Comparison of ENCODE assay signal across 11 cellular contexts in the genomic region with DNA sequence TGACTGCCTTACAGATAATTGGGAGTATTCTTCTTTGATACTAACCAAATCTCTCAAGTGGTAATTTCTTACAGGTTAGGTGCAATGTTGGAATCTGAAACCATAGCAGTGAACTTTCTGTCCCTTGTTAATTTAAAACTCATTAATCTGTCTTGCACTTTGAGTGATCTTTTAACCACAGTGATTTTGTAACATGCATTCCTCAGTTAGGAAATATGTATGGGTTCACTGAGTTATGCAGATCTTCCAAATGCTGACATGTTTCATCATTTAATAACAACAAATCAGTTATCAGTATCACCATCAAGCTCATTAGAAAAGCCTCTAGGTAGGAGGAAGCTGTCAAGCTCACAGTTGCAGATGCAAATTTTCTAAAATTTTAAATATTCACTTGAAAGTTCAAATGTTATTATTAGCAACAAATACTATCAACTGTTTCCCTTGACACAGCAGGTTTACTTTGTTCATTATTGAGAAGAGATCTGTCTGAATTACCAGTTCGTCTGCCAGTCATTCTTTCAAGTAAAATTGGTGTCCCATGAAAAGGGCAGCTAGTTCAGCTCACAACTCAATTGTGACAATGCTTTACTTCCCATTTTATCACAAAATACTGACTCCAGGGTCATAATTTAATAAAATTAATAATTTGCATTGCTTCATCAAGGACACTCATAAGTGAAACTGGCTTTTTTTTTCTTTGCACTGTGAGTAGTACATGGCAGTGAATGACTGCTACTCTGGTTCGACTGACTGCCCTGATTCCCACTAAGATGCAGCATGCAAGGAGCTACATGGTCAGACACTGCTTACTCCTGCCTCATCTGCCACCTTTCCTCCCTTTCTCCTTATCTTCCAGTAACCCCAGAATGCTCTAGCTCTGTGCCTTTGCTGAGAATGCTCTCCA. TPM values are rescaled to one million over a fixed set of nuclear protein-coding genes. Genes with fewer than 3 reads are reported as not detected.
DNase-seq lines count a peak whose midpoint lies in the region; ATAC-seq, FAIRE-seq and TF ChIP-seq lines count a peak whose summit lies in the region.
"Had no signal": no experiment of that assay in that cellular context is flagged by ENCODE, and none has a peak within 500 bp of the region (broad histone marks: within the 10 kb centered on the region; RNA-seq: fewer than 3 reads in every experiment).

No MANE protein-coding gene starts in this region.

- H3K4me3 Mint-ChIP-seq in activated CD8-positive, alpha-beta T cell treated with anti-CD3 and anti-CD28 coated beads for 36 hours: no peak overlapping the region
- H3K4me3 Mint-ChIP-seq: T-helper 1 cell treated with Interleukin-12 subunit alpha and Interleukin-12 subunit beta and Interleukin-4 antibody, amounts not matched to agents 30 μg/mL and 1 μg/mL, for 36 hours had no signal

- no peak overlapping the region for H3K27ac Mint-ChIP-seq in activated CD8-positive, alpha-beta T cell treated with anti-CD3 and anti-CD28 coated beads for 36 hours
- H3K27ac Mint-ChIP-seq: T-helper 1 cell treated with Interleukin-12 subunit alpha and Interleukin-12 subunit beta and Interleukin-4 antibody, amounts not matched to agents 30 μg/mL and 1 μg/mL, for 36 hours had no signal

- H3K4me3 ChIP-seq in A549 (no peak overlapping the region), cardiac fibroblast (replicated peaks in 1 of 2; ENCODE audit: low read depth in 2 of 2, low read length in 2 of 2) (no peak overlapping the region)

- no peak for TF ChIP-seq RAD21 in A549 (conservative IDR thresholded peaks at IDR 0.05 in 1 of 2, IDR thresholded peaks at IDR 0.05 in 1 of 2)

- ATAC-seq in A549 (no peak), GM19025 (IDR thresholded peaks at IDR 0.05; ENCODE audit: low read depth, unreplicated experiment) (peak; percentile 62), HG03039 (IDR thresholded peaks at IDR 0.05; ENCODE audit: unreplicated experiment) (peak; percentile 53), HG03139 (IDR thresholded peaks at IDR 0.05; ENCODE audit: unreplicated experiment) (no peak)
- ATAC-seq in activated CD8-positive, alpha-beta T cell treated with anti-CD3 and anti-CD28 coated beads for 36 hours: no peak

- CTCF ChIA-PET in A549 (lab: Yijun Ruan, JAX): interaction anchor here (0.6 to 1.6 kb wide), 3 partner anchors 12 to 130 kb away, joined by 3 to 5 read pairs (median 3); no protein-coding TSS in a partner anchor
- CTCF ChIA-PET in activated CD8-positive, alpha-beta T cell treated with anti-CD3 and anti-CD28 coated beads for 36 hours (lab: Charles Lee): interaction anchor here (1.4 kb wide), 1 partner anchor 10 kb away, joined by 4 read pairs; no protein-coding TSS in a partner anchor

- no peaks in the 10 kb centered on the region for H3K4me1 Mint-ChIP-seq in activated CD8-positive, alpha-beta T cell treated with anti-CD3 and anti-CD28 coated beads for 36 hours (ENCODE audit: low read depth)

- H3K4me2 ChIP-seq in A549: no peak overlapping the region

- WGBS in A549 (ENCODE audit: missing lambda C conversion rate): 65% methylated on average over 2 of the region's 2 CpGs

- H3K27me3 Mint-ChIP-seq in activated CD8-positive, alpha-beta T cell treated with anti-CD3 and anti-CD28 coated beads for 36 hours: no peaks in the 10 kb centered on the region

- TF ChIP-seq POLR2A in A549 (IDR thresholded peaks at IDR 0.05; ENCODE audit: low read length): no peak

- intact Hi-C loops in activated CD8-positive, alpha-beta T cell treated with anti-CD3 and anti-CD28 coated beads for 36 hours (cut with micrococcal nuclease): no loop called here

- no peak for DNase-seq in A549 (ENCODE audit: low read depth in 1 of 2, low spot score in 1 of 2)
- peak; percentile 41 to 55 for DNase-seq in cardiac fibroblast (ENCODE audit: low read depth in 2 of 2)
- no peak for DNase-seq in stimulated activated CD4-positive, alpha-beta T cell treated with anti-CD3 and anti-CD28 coated beads, Interleukin-12 subunit alpha, Interleukin-12 subunit beta, amount 100 ng/mL, for 4 hours
- no peak for DNase-seq in activated CD8-positive, alpha-beta T cell treated with anti-CD3 and anti-CD28 coated beads for 36 hours
- DNase-seq in NCI-H1694 treated with DMSO at 0.1 percent for 48 hours (lab: John Stamatoyannopoulos, UW): no peak
- DNase-seq: activated gamma-delta T cell treated with Interleukin-2 at 50 U/mL for 16 hours, NCI-H1436 had no signal

- POLR2A ChIA-PET in A549 (lab: Yijun Ruan, JAX): no interaction called here
- POLR2A ChIA-PET in activated CD8-positive, alpha-beta T cell treated with anti-CD3 and anti-CD28 coated beads for 36 hours (lab: Charles Lee): interaction anchor here (0.5 kb wide), 1 partner anchor 223 kb away, joined by 3 read pairs; no protein-coding TSS in a partner anchor

- H3K27ac ChIP-seq in A549: no peak overlapping the region

- H3K9me3 Mint-ChIP-seq in activated CD8-positive, alpha-beta T cell treated with anti-CD3 and anti-CD28 coated beads for 36 hours: no peaks in the 10 kb centered on the region
- H3K9me3 Mint-ChIP-seq: T-helper 1 cell treated with Interleukin-12 subunit alpha and Interleukin-12 subunit beta and Interleukin-4 antibody, amounts not matched to agents 30 μg/mL and 1 μg/mL, for 36 hours had no signal

- peaks cover 35% of the 10 kb centered on the region for H3K36me3 Mint-ChIP-seq in activated CD8-positive, alpha-beta T cell treated with anti-CD3 and anti-CD28 coated beads for 36 hours (ENCODE audit: low read depth)

- TF ChIP-seq EP300 in A549 (IDR thresholded peaks at IDR 0.05): no peak

- no peaks in the 10 kb centered on the region for H3K4me1 ChIP-seq in A549

- peak; percentile 46 for FAIRE-seq in A549 (lab: Jason Lieb, UNC)

- no peak for TF ChIP-seq CTCF in A549 (IDR thresholded peaks at IDR 0.05)
- TF ChIP-seq CTCF in cardiac fibroblast (IDR thresholded peaks at IDR 0.05; ENCODE audit: low read depth, low read length): no peak
- TF ChIP-seq CTCF in activated CD8-positive, alpha-beta T cell treated with anti-CD3 and anti-CD28 coated beads for 36 hours (IDR thresholded peaks at IDR 0.05): no peak

- no peaks in the 10 kb centered on the region for H3K9me3 ChIP-seq in A549

TF ChIP-seq in A549, 52 proteins besides CTCF, POLR2A, EP300 and RAD21 (continues in another document):
- TF ChIP-seq HOXA7 (CRISPR knock-in tag; IDR thresholded peaks at IDR 0.05): no peak
- TF ChIP-seq, protein P1, sequence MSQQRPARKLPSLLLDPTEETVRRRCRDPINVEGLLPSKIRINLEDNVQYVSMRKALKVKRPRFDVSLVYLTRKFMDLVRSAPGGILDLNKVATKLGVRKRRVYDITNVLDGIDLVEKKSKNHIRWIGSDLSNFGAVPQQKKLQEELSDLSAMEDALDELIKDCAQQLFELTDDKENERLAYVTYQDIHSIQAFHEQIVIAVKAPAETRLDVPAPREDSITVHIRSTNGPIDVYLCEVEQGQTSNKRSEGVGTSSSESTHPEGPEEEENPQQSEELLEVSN (IDR thresholded peaks at IDR 0.05; ENCODE audit: borderline replicate concordance, low read depth): no peak
- TF ChIP-seq, protein P2, sequence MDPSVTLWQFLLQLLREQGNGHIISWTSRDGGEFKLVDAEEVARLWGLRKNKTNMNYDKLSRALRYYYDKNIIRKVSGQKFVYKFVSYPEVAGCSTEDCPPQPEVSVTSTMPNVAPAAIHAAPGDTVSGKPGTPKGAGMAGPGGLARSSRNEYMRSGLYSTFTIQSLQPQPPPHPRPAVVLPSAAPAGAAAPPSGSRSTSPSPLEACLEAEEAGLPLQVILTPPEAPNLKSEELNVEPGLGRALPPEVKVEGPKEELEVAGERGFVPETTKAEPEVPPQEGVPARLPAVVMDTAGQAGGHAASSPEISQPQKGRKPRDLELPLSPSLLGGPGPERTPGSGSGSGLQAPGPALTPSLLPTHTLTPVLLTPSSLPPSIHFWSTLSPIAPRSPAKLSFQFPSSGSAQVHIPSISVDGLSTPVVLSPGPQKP (IDR thresholded peaks at IDR 0.05; ENCODE audit: low read depth, low read length): no peak
- TF ChIP-seq BHLHE40 (IDR thresholded peaks at IDR 0.05; ENCODE audit: low read depth, low read length): no peak
- TF ChIP-seq, protein P3, sequence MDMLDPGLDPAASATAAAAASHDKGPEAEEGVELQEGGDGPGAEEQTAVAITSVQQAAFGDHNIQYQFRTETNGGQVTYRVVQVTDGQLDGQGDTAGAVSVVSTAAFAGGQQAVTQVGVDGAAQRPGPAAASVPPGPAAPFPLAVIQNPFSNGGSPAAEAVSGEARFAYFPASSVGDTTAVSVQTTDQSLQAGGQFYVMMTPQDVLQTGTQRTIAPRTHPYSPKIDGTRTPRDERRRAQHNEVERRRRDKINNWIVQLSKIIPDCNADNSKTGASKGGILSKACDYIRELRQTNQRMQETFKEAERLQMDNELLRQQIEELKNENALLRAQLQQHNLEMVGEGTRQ (IDR thresholded peaks at IDR 0.05): no peak
- no peak for TF ChIP-seq PHF8 (IDR thresholded peaks at IDR 0.05; ENCODE audit: borderline replicate concordance, low read depth)
- no peak for TF ChIP-seq HOXB5 (CRISPR knock-in tag; IDR thresholded peaks at IDR 0.05)
- no peak for TF ChIP-seq ZNF302 (CRISPR knock-in tag; IDR thresholded peaks at IDR 0.05)
- TF ChIP-seq, protein P4, sequence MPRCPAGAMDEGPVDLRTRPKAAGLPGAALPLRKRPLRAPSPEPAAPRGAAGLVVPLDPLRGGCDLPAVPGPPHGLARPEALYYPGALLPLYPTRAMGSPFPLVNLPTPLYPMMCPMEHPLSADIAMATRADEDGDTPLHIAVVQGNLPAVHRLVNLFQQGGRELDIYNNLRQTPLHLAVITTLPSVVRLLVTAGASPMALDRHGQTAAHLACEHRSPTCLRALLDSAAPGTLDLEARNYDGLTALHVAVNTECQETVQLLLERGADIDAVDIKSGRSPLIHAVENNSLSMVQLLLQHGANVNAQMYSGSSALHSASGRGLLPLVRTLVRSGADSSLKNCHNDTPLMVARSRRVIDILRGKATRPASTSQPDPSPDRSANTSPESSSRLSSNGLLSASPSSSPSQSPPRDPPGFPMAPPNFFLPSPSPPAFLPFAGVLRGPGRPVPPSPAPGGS (IDR thresholded peaks at IDR 0.05): no peak
- no peak for TF ChIP-seq CHD2 (IDR thresholded peaks at IDR 0.05; ENCODE audit: low read length, partially characterized antibody)
- no peak for TF ChIP-seq MAFK (IDR thresholded peaks at IDR 0.05; ENCODE audit: partially characterized antibody)
- TF ChIP-seq RARB (CRISPR knock-in tag; IDR thresholded peaks at IDR 0.05): no peak
- no peak for TF ChIP-seq RFX5 (IDR thresholded peaks at IDR 0.05)
- TF ChIP-seq EHMT2 (IDR thresholded peaks at IDR 0.05; ENCODE audit: low read depth): no peak
- no peak for TF ChIP-seq ESRRA (IDR thresholded peaks at IDR 0.05; ENCODE audit: borderline replicate concordance, low read length)

RNA-seq across cellular contexts. Expression of a gene that starts 31.6 kb away (rescaled TPM):
- polyA plus RNA-seq in A549 (2011; rRNA removed) (90.0 and 96.5 TPM in 2 replicates), A549 (2017; fragmentation: RNase III; extraction: RNeasy Plus Mini Kit Qiagen cat#74134 plus additional on column Dnase treatment) (144 to 157 TPM (median 151 TPM) in 3 replicates)
- 52.3 and 58.2 TPM in 2 replicates for polyA plus RNA-seq in A549 (2012; cell fraction: cytosol; rRNA removed)
- 29.5 and 33.2 TPM in 2 replicates for polyA plus RNA-seq in A549 (2012; cell fraction: nucleus; rRNA removed)
- 19.0 and 22.4 TPM in 2 replicates for polyA minus RNA-seq in A549 (2011; rRNA and poly(A)+ RNA removed)
- total RNA-seq in activated CD8-positive, alpha-beta T cell treated with anti-CD3 and anti-CD28 coated beads for 36 hours: 10 to 100 TPM; 69.0 to 69.1 TPM

Comparison
In these comparisons a context has a peak if more than half of its experiments do, and no peak if none do; other contexts are left out.
1. ATAC-seq: peak in GM19025 (single experiment) and HG03039 (single experiment); none in A549 (0 of 2), HG03139 (single experiment) and activated CD8-positive, alpha-beta T cell treated with anti-CD3 and anti-CD28 coated beads for 36 hours (single experiment).
2. DNase-seq: peak in cardiac fibroblast (2 of 2); none in A549 (0 of 2), stimulated activated CD4-positive, alpha-beta T cell treated with anti-CD3 and anti-CD28 coated beads, Interleukin-12 subunit alpha, Interleukin-12 subunit beta, amount 100 ng/mL, for 4 hours (single experiment), activated CD8-positive, alpha-beta T cell treated with anti-CD3 and anti-CD28 coated beads for 36 hours (single experiment) and NCI-H1694 treated with DMSO at 0.1 percent for 48 hours (single experiment).